Comparison of ENCODE assay signal across 20 cellular contexts in genomic region chr5:57676228-57677098, GRCh38.
DNase-seq lines count a peak whose midpoint lies in the region; ATAC-seq, FAIRE-seq and TF ChIP-seq lines count a peak whose summit lies in the region.
"Had no signal": no experiment of that assay in that cellular context is flagged by ENCODE, and none has a peak within 500 bp of the region (broad histone marks: within the 10 kb centered on the region; RNA-seq: fewer than 3 reads in every experiment).

No MANE protein-coding gene starts in this region.

- POLR2A ChIA-PET in PC-3 (lab: Charles Lee; ENCODE audit: unreplicated experiment) = no interaction called here

- H3K9ac ChIP-seq in PC-3 (ENCODE audit: low read length) = no peak overlapping the region

- DNase-seq in AG09319 (ENCODE audit: extremely low read depth, low read depth) (peak; percentile 27), PC-3 (peak; percentile 3), lung microvascular endothelial cell (ENCODE audit: low read depth in 2 of 2) (peak; percentile 47 to 63), H54 (ENCODE audit: insufficient read length, low spot score) (no peak), SKM-1 treated with dmso at 0.1 percent for 144 hours (lab: John Stamatoyannopoulos, UW; ENCODE audit: unreplicated experiment) (no peak), NCI-H2196 (lab: John Stamatoyannopoulos, UW; ENCODE audit: unreplicated experiment) (no peak)
- no peak for DNase-seq in effector memory CD4-positive, alpha-beta T cell
- DNase-seq: activated naive CD8-positive, alpha-beta T cell treated with anti-CD3 and anti-CD28 coated beads, Interleukin-2, amount 10 ng/mL, durations not matched to agents 7 days and 5 days; DMS79; dorsolateral prefrontal cortex; NCI-H146; NCI-H2227 treated with DMSO at 0.1 percent for 48 hours; right lobe of liver; SHP77; stimulated activated CD4-positive, alpha-beta T cell treated with anti-CD3 and anti-CD28 coated beads, Interleukin-1b, Interleukin-23, amount 100 ng/mL, for 48 hours; stimulated activated naive CD8-positive, alpha-beta T cell treated with anti-CD3 and anti-CD28 coated beads, Interleukin-15, Interleukin-2, amounts not matched to agents 100 U/mL and 50 U/mL, for 24 hours; trophoblast cell had no signal

- no peaks in the 10 kb centered on the region for H3K9me3 ChIP-seq in PC-3 (ENCODE audit: low read length)
- no peaks in the 10 kb centered on the region for H3K9me3 ChIP-seq in effector memory CD4-positive, alpha-beta T cell (ENCODE audit: control insufficient read depth, low read length)
- H3K9me3 ChIP-seq: breast epithelium, right lobe of liver had no signal

- peak; percentile 70 for FAIRE-seq in endometrium (lab: Jason Lieb, UNC)
- FAIRE-seq in H54 (lab: Jason Lieb, UNC) = no peak

- H3K27ac ChIP-seq in PC-3 (ENCODE audit: low read length) = no peak overlapping the region
- H3K27ac ChIP-seq in effector memory CD4-positive, alpha-beta T cell (ENCODE audit: insufficient read depth, low read length, poor library complexity, severe bottlenecking) = no peak overlapping the region
- H3K27ac ChIP-seq: breast epithelium, dorsolateral prefrontal cortex, right lobe of liver had no signal

- CTCF ChIA-PET in PC-3 (lab: Charles Lee) = no interaction called here

- no peaks in the 10 kb centered on the region for H3K36me3 ChIP-seq in PC-3 (ENCODE audit: low read depth, low read length)
- H3K36me3 ChIP-seq in effector memory CD4-positive, alpha-beta T cell (ENCODE audit: control insufficient read depth, insufficient read depth, low read length) = no peaks in the 10 kb centered on the region
- H3K36me3 ChIP-seq: breast epithelium, right lobe of liver had no signal

- ATAC-seq in PC-3 = no peak
- ATAC-seq: activated CD4-positive, CD25-positive, alpha-beta regulatory T cell treated with anti-CD3 and anti-CD28 coated beads, Interleukin-2, amount 50 U/mL, for 24 hours; stimulated activated naive CD8-positive, alpha-beta T cell treated with anti-CD3 and anti-CD28 coated beads, Interleukin-15, Interleukin-2, amounts not matched to agents 100 U/mL and 50 U/mL, for 24 hours had no signal

- no peaks in the 10 kb centered on the region for H4K20me1 ChIP-seq in PC-3 (ENCODE audit: low read length)

- H3K4me2 ChIP-seq in PC-3 (ENCODE audit: low read length) = no peak overlapping the region

- no peaks in the 10 kb centered on the region for H3K27me3 ChIP-seq in PC-3 (ENCODE audit: low read length)
- no peaks in the 10 kb centered on the region for H3K27me3 ChIP-seq in effector memory CD4-positive, alpha-beta T cell (replicated peaks; ENCODE audit: control insufficient read depth, insufficient read depth, low read length, poor library complexity, severe bottlenecking)
- H3K27me3 ChIP-seq: breast epithelium, dorsolateral prefrontal cortex, right lobe of liver had no signal

- peaks cover 2% of the 10 kb centered on the region for H3K4me1 ChIP-seq in PC-3 (ENCODE audit: insufficient read depth, low read length)
- H3K4me1 ChIP-seq in effector memory CD4-positive, alpha-beta T cell (ENCODE audit: control insufficient read depth, insufficient read depth, low read length, poor library complexity, severe bottlenecking) = no peaks in the 10 kb centered on the region
- H3K4me1 ChIP-seq: breast epithelium, right lobe of liver had no signal

- BruUV-seq in PC-3 (replicated peaks; lab: Mats Ljungman, UMichigan) = no TSS peak

- TF ChIP-seq CTCF in AG09319 (IDR thresholded peaks at IDR 0.05; ENCODE audit: low read depth, low read length) = no peak
- TF ChIP-seq CTCF in PC-3 (conservative IDR thresholded peaks at IDR 0.05; ENCODE audit: low read depth, low read length) = no peak

- TF ChIP-seq POLR2A in H54 (IDR thresholded peaks at IDR 0.05; ENCODE audit: low read depth, low read length) = no peak

- intact Hi-C loops in PC-3 (cut with micrococcal nuclease) = no loop called here

- H3F3A ChIP-seq in PC-3 (ENCODE audit: low read length, unreplicated experiment) = no peaks in the 10 kb centered on the region

- H2AFZ ChIP-seq in PC-3 (ENCODE audit: low read length) = no peak overlapping the region

- no peaks in the 10 kb centered on the region for H3K79me2 ChIP-seq in PC-3 (ENCODE audit: low read length)

- no peak overlapping the region for H3K4me3 ChIP-seq in PC-3 (ENCODE audit: low read length)
- H3K4me3 ChIP-seq in effector memory CD4-positive, alpha-beta T cell (ENCODE audit: insufficient read depth, low read depth, low read length, poor library complexity, severe bottlenecking) = no peak overlapping the region
- H3K4me3 ChIP-seq: breast epithelium, dorsolateral prefrontal cortex, right lobe of liver had no signal

- no peaks in the 10 kb centered on the region for H3K9me2 ChIP-seq in PC-3 (replicated peaks; ENCODE audit: low read length)

Comparison
In these comparisons a context has a peak if more than half of its experiments do, and no peak if none do; other contexts are left out.
1. DNase-seq: peak in AG09319 (single experiment), PC-3 (single experiment) and lung microvascular endothelial cell (2 of 2); none in effector memory CD4-positive, alpha-beta T cell (0 of 3), H54 (single experiment), SKM-1 treated with dmso at 0.1 percent for 144 hours (single experiment) and NCI-H2196 (single experiment).